In the genomic region with DNA sequence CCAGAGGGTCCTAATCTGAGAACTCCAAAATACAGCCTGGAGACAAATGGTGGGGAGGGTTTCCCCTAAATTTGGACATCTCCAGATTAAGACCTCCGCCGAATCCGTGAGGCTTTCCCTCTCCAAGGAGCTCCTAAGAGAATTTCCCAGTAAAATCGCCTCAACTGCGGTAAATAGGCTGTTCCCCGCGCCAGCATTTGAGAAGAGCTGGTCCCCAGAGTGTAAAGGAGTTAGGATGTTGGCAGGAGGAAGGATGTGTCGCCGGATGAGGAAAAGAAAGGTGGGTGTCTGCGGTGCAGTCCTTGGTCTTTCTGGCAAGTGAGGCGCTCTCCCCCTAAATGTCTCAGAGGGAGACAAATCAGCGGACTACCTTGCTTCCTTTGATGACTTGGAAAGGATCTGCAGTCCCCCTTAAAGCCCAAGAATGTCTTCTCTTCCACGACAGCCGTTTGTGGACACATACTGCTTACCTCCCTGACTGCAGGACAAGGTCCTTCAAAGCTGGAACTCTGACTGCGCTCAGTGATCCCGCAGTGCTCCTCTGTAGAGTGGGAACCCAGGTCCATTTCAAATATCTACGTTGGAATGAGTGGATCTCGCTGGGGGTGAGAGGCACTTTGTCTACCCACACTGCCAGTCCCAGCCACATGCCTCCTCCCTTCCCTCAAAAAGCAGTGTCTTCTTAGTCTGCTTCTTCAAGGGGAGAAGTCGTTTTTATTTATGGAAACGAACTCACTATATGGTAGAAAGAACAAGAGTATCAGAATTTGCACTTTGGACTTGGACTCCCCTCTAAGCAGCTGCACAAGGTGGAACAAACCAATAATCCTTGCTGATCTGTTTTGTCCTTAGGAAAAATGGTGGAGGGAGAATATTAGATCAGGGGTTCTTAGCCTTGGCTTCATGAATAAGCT, we compare ENCODE assay signal across 8 cellular contexts. TPM values are rescaled to one million over a fixed set of nuclear protein-coding genes. Genes with fewer than 3 reads are reported as not detected.
A peak's percentile ranks its signal among the peaks of the same experiment; 100 is the strongest.
DNase-seq lines count a peak whose midpoint lies in the region; ATAC-seq and TF ChIP-seq lines count a peak whose summit lies in the region.

No MANE protein-coding gene starts in this region.

- intact Hi-C loops in CD4-positive, alpha-beta memory T cell (cut with micrococcal nuclease): no loop called here
- intact Hi-C loops in ovary (cut with DNase I): loop anchor here in 3 of 4 donors (5.0 to 10.0 kb wide), 3 partner anchors 47 to 83 kb away; no protein-coding TSS in a partner anchor

- DNase-seq in CD4-positive, alpha-beta memory T cell: no peak
- DNase-seq in NCI-H2171 (lab: John Stamatoyannopoulos, UW) (peak; percentile 16), endodermal cell (peak; percentile 74), ovary (peak in 2 of 5 donors; percentile 41 to 49), NCI-H510A (lab: John Stamatoyannopoulos, UW) (no peak)

- no peak for ATAC-seq in GM21423 (IDR thresholded peaks at IDR 0.05; ENCODE audit: unreplicated experiment)
- ATAC-seq in HG03175 (IDR thresholded peaks at IDR 0.05; ENCODE audit: unreplicated experiment): no peak
- ATAC-seq in GM21825 (IDR thresholded peaks at IDR 0.05; ENCODE audit: unreplicated experiment): no peak

- no peaks in the 10 kb centered on the region for H3K9me3 Mint-ChIP-seq in CD4-positive, alpha-beta memory T cell
- no peaks in the 10 kb centered on the region for H3K9me3 Mint-ChIP-seq in endodermal cell

- H3K4me3 ChIP-seq in CD4-positive, alpha-beta memory T cell (ENCODE audit: low read length in 2 of 2): no peak overlapping the region
- H3K4me3 ChIP-seq in endodermal cell (ENCODE audit: low read length) (peak overlapping the region; percentile 69), ovary (peak overlapping the region; percentile 92)

- peaks cover 0 to 3% of the 10 kb centered on the region in 2 donors for H3K36me3 Mint-ChIP-seq in CD4-positive, alpha-beta memory T cell
- no peaks in the 10 kb centered on the region for H3K36me3 Mint-ChIP-seq in endodermal cell (ENCODE audit: low read depth)

- H3K27me3 Mint-ChIP-seq in CD4-positive, alpha-beta memory T cell: peaks cover 26 to 30% of the 10 kb centered on the region in 2 donors
- peaks cover 9% of the 10 kb centered on the region for H3K27me3 Mint-ChIP-seq in endodermal cell (ENCODE audit: insufficient read depth)

- TF ChIP-seq CTCF in endodermal cell (conservative IDR thresholded peaks at IDR 0.05) (no peak), ovary (IDR thresholded peaks at IDR 0.05) (no peak)

- POLR2A ChIA-PET in CD4-positive, alpha-beta memory T cell (lab: Charles Lee; ENCODE audit: partially characterized antibody): no interaction called here

- H3K9me3 ChIP-seq in CD4-positive, alpha-beta memory T cell (ENCODE audit: control insufficient read depth in 1 of 2, low read length in 2 of 2): no peaks in the 10 kb centered on the region
- H3K9me3 ChIP-seq in endodermal cell (ENCODE audit: control insufficient read depth, low read length) (no peaks in the 10 kb centered on the region), ovary (no peaks in the 10 kb centered on the region)

- H3K4me3 Mint-ChIP-seq in CD4-positive, alpha-beta memory T cell: peak overlapping the region; percentile 69 to 82 (median 80)
- H3K4me3 Mint-ChIP-seq in endodermal cell: peak overlapping the region; percentile 75

- 59 to 63% methylated on average over 12 to 20 of the region's 20 CpGs for WGBS in endodermal cell (ENCODE audit: insufficient coverage in 1 of 2, insufficient read length in 1 of 2), 2 experiments
- 31 to 36% (median 33%) methylated on average over 20 of the region's 20 CpGs for WGBS in ovary, 3 donors

- no peak for TF ChIP-seq EP300 in ovary (IDR thresholded peaks at IDR 0.05)

- no peaks in the 10 kb centered on the region for H3K36me3 ChIP-seq in CD4-positive, alpha-beta memory T cell (ENCODE audit: insufficient read depth, low read length)
- H3K36me3 ChIP-seq in endodermal cell (ENCODE audit: control insufficient read depth, insufficient read depth, low read length) (no peaks in the 10 kb centered on the region), ovary (no peaks in the 10 kb centered on the region)

- CTCF ChIA-PET in CD4-positive, alpha-beta memory T cell (lab: Charles Lee; ENCODE audit: partially characterized antibody): interaction anchor here (0.5 to 1.0 kb wide), 2 partner anchors 10 to 16 kb away, joined by 3 read pairs; no protein-coding TSS in a partner anchor

- no peak for TF ChIP-seq POLR2A in ovary (IDR thresholded peaks at IDR 0.05)

- peaks cover 6 to 16% (median 12%) of the 10 kb centered on the region in 4 donors for H3K4me1 Mint-ChIP-seq in CD4-positive, alpha-beta memory T cell
- peaks cover 25% of the 10 kb centered on the region for H3K4me1 Mint-ChIP-seq in endodermal cell

- H3K9ac ChIP-seq in endodermal cell (ENCODE audit: extremely low read depth, low read length, poor library complexity, severe bottlenecking): no peak overlapping the region

- peaks cover 17% of the 10 kb centered on the region for H3K4me1 ChIP-seq in CD4-positive, alpha-beta memory T cell (ENCODE audit: insufficient read depth, low read length)
- peaks cover 5% of the 10 kb centered on the region for H3K4me1 ChIP-seq in endodermal cell (ENCODE audit: control insufficient read depth, insufficient read depth, low read length)
- H3K4me1 ChIP-seq in ovary (ENCODE audit: insufficient read depth): peaks cover 8% of the 10 kb centered on the region

- no peak overlapping the region for H3K27ac ChIP-seq in CD4-positive, alpha-beta memory T cell (ENCODE audit: low read depth, low read length)
- H3K27ac ChIP-seq in endodermal cell (ENCODE audit: low read depth, low read length) (no peak overlapping the region), ovary (peak overlapping the region; percentile 79 to 87)

- peaks cover 9% of the 10 kb centered on the region for H3K27me3 ChIP-seq in CD4-positive, alpha-beta memory T cell (ENCODE audit: insufficient read depth, low read length)
- H3K27me3 ChIP-seq in endodermal cell (ENCODE audit: control insufficient read depth, insufficient read depth, low read length, poor library complexity, severe bottlenecking): peaks cover 10% of the 10 kb centered on the region
- H3K27me3 ChIP-seq in ovary: no peaks in the 10 kb centered on the region

- peak overlapping the region in 2 of 7 donors; percentile 3 to 24 for H3K27ac Mint-ChIP-seq in CD4-positive, alpha-beta memory T cell
- H3K27ac Mint-ChIP-seq in endodermal cell: peak overlapping the region; percentile 79

RNA-seq across cellular contexts. Expression of a gene that starts 1.0 kb away (rescaled TPM):
- total RNA-seq in CD4-positive, alpha-beta memory T cell: 1 to 10 TPM; 2.7 to 3.2 TPM
- under 1 TPM in 1 of 2 donors, not detected in 1; 0.13 TPM for polyA plus RNA-seq in CD4-positive, alpha-beta memory T cell
- total RNA-seq in endodermal cell (10 to 100 TPM; 79.4 to 83.4 TPM), ovary (10 to 100 TPM; 30.5 to 71.9 (median 45.5) TPM)
- polyA plus RNA-seq in endodermal cell (2013, experiment 1 of 2): 55.8 TPM
- polyA plus RNA-seq in endodermal cell (2013, experiment 2 of 2): 53.5 TPM
- 10 to 100 TPM; 29.1 to 36.4 TPM for polyA plus RNA-seq in ovary

Comparison
In these comparisons a context has a peak if more than half of its experiments do, and no peak if none do; other contexts are left out.
1. DNase-seq: peak in NCI-H2171 (single experiment) and endodermal cell (single experiment); none in CD4-positive, alpha-beta memory T cell (0 of 5) and NCI-H510A (single experiment).
2. H3K27ac ChIP-seq: peak in ovary (2 of 2); none in CD4-positive, alpha-beta memory T cell (single experiment) and endodermal cell (single experiment).
3. H3K4me3 ChIP-seq: peak in endodermal cell (single experiment) and ovary (single experiment); none in CD4-positive, alpha-beta memory T cell (0 of 2).
4. RNA of a gene that starts 1.0 kb away (total RNA-seq): 79.4 to 83.4 TPM in endodermal cell and 30.5 to 71.9 TPM in ovary; 2.7 to 3.2 TPM in CD4-positive, alpha-beta memory T cell; every median in the first group is over 4 times any median in the second.